10 cellular contexts compared by ENCODE assay signal in genomic region chr19:11659612-11660011, GRCh38.
DNase-seq lines count a peak whose midpoint lies in the region; ATAC-seq and TF ChIP-seq lines count a peak whose summit lies in the region.
"Had no signal": no experiment of that assay in that cellular context is flagged by ENCODE, and none has a peak within 500 bp of the region (broad histone marks: within the 10 kb centered on the region; RNA-seq: fewer than 3 reads in every experiment).

No MANE protein-coding gene starts in this region.

- no peaks in the 10 kb centered on the region for H3K36me3 ChIP-seq in GM23338 (ENCODE audit: insufficient read depth)
- 0 out of 2 replicates have a peak, but pooled peaks cover 3% of the 10 kb centered on the region for H3K36me3 ChIP-seq in RWPE2 (ENCODE audit: low read depth)
- H3K36me3 ChIP-seq: neutrophil had no signal

- no peak overlapping the region for H3K4me3 Mint-ChIP-seq in GM23338
- no peak overlapping the region for H3K4me3 Mint-ChIP-seq in activated CD8-positive, alpha-beta T cell treated with anti-CD3 and anti-CD28 coated beads, Interleukin-2, amount 10 ng/mL, durations not matched to agents 7 days and 5 days

- H3K9me3 ChIP-seq in RWPE2 (ENCODE audit: severe bottlenecking), result no peaks in the 10 kb centered on the region
- H3K9me3 ChIP-seq: neutrophil had no signal

- H3K27me3 ChIP-seq in GM23338 (ENCODE audit: insufficient read depth) (no peaks in the 10 kb centered on the region), RWPE2 (ENCODE audit: insufficient read depth, poor library complexity, severe bottlenecking) (no peaks in the 10 kb centered on the region), foreskin keratinocyte (no peaks in the 10 kb centered on the region)
- H3K27me3 ChIP-seq: neutrophil had no signal

- H3F3A ChIP-seq in GM23338 (replicated peaks; ENCODE audit: low read depth), result no peaks in the 10 kb centered on the region

- peaks cover 6% of the 10 kb centered on the region for H3K27me3 Mint-ChIP-seq in GM23338 (ENCODE audit: insufficient read depth, low read depth, poor library complexity)
- no peaks in the 10 kb centered on the region for H3K27me3 Mint-ChIP-seq in activated CD8-positive, alpha-beta T cell treated with anti-CD3 and anti-CD28 coated beads, Interleukin-2, amount 10 ng/mL, durations not matched to agents 7 days and 5 days (ENCODE audit: low read depth)

- no peaks in the 10 kb centered on the region for H3K4me1 Mint-ChIP-seq in GM23338
- H3K4me1 Mint-ChIP-seq in activated CD8-positive, alpha-beta T cell treated with anti-CD3 and anti-CD28 coated beads, Interleukin-2, amount 10 ng/mL, durations not matched to agents 7 days and 5 days (ENCODE audit: low read depth), result no peaks in the 10 kb centered on the region

- H2AFZ ChIP-seq in GM23338, result no peak overlapping the region

- POLR2A ChIA-PET in activated CD8-positive, alpha-beta T cell treated with anti-CD3 and anti-CD28 coated beads, Interleukin-2, amount 10 ng/mL, durations not matched to agents 7 days and 5 days (lab: Charles Lee), result no interaction called here

- no peaks in the 10 kb centered on the region for H4K20me1 ChIP-seq in GM23338 (replicated peaks; ENCODE audit: insufficient read depth)

- no peak overlapping the region for H3K27ac ChIP-seq in GM23338 (ENCODE audit: low read depth)
- H3K27ac ChIP-seq in RWPE2 (ENCODE audit: poor library complexity, severe bottlenecking), result no peak overlapping the region
- H3K27ac ChIP-seq in foreskin keratinocyte, result no peak overlapping the region
- H3K27ac ChIP-seq: neutrophil had no signal

- DNase-seq in AG10803 (ENCODE audit: low read depth), result peak; percentile 9
- peak; percentile 46 for DNase-seq in GM23338 (ENCODE audit: low spot score)
- DNase-seq in RWPE2 (ENCODE audit: low spot score), result no peak
- DNase-seq in foreskin keratinocyte, result no peak
- DNase-seq in superior temporal gyrus (ENCODE audit: extremely low spot score), result no peak
- no peak for DNase-seq in activated CD8-positive, alpha-beta T cell treated with anti-CD3 and anti-CD28 coated beads, Interleukin-2, amount 10 ng/mL, durations not matched to agents 7 days and 5 days
- DNase-seq in DMS79 (lab: John Stamatoyannopoulos, UW), result no peak
- DNase-seq in cortex of kidney (lab: John Stamatoyannopoulos, UW), result no peak
- DNase-seq: activated gamma-delta T cell treated with Interleukin-2 at 50 U/mL for 16 hours had no signal

- H3K27ac Mint-ChIP-seq in GM23338, result no peak overlapping the region
- no peak overlapping the region for H3K27ac Mint-ChIP-seq in activated CD8-positive, alpha-beta T cell treated with anti-CD3 and anti-CD28 coated beads, Interleukin-2, amount 10 ng/mL, durations not matched to agents 7 days and 5 days

- TF ChIP-seq CTCF in AG10803 (conservative IDR thresholded peaks at IDR 0.05; ENCODE audit: low read length), result peak; percentile 48
- TF ChIP-seq CTCF in GM23338 (conservative IDR thresholded peaks at IDR 0.05; ENCODE audit: low read depth in 2 of 2), result peak; percentile 51 to 65
- peak; percentile 61 for TF ChIP-seq CTCF in RWPE2 (IDR thresholded peaks at IDR 0.05; ENCODE audit: poor library complexity, severe bottlenecking)
- TF ChIP-seq CTCF in foreskin keratinocyte (conservative IDR thresholded peaks at IDR 0.05), result peak; percentile 55

- H3K4me1 ChIP-seq in GM23338 (ENCODE audit: insufficient read depth), result no peaks in the 10 kb centered on the region
- H3K4me1 ChIP-seq in RWPE2 (ENCODE audit: insufficient read depth, poor library complexity, severe bottlenecking), result no peaks in the 10 kb centered on the region
- H3K4me1 ChIP-seq in foreskin keratinocyte, result no peaks in the 10 kb centered on the region

- H3K4me2 ChIP-seq in GM23338, result no peak overlapping the region

- ATAC-seq in GM23338 (no peak), RWPE2 (ENCODE audit: low read depth) (no peak), foreskin keratinocyte (no peak)
- ATAC-seq in activated CD8-positive, alpha-beta T cell treated with anti-CD3 and anti-CD28 coated beads, Interleukin-2, amount 10 ng/mL, durations not matched to agents 7 days and 5 days, result no peak

- no peaks in the 10 kb centered on the region for H3K9me2 ChIP-seq in GM23338 (ENCODE audit: insufficient read depth)

- peaks cover 67% of the 10 kb centered on the region for H3K9me3 Mint-ChIP-seq in GM23338
- no peaks in the 10 kb centered on the region for H3K9me3 Mint-ChIP-seq in activated CD8-positive, alpha-beta T cell treated with anti-CD3 and anti-CD28 coated beads, Interleukin-2, amount 10 ng/mL, durations not matched to agents 7 days and 5 days (ENCODE audit: insufficient read depth)

- peaks cover 43% of the 10 kb centered on the region for H3K36me3 Mint-ChIP-seq in GM23338 (ENCODE audit: low read depth)
- peaks cover 13% of the 10 kb centered on the region for H3K36me3 Mint-ChIP-seq in activated CD8-positive, alpha-beta T cell treated with anti-CD3 and anti-CD28 coated beads, Interleukin-2, amount 10 ng/mL, durations not matched to agents 7 days and 5 days (ENCODE audit: low read depth)

- H3K4me3 ChIP-seq in AG10803 (ENCODE audit: low read length) (no peak overlapping the region), GM23338 (no peak overlapping the region), RWPE2 (ENCODE audit: severe bottlenecking) (no peak overlapping the region)

- CTCF ChIA-PET in activated CD8-positive, alpha-beta T cell treated with anti-CD3 and anti-CD28 coated beads, Interleukin-2, amount 10 ng/mL, durations not matched to agents 7 days and 5 days (lab: Charles Lee), result interaction anchor here (1.0 to 1.3 kb wide), 2 partner anchors 40 to 138 kb away, joined by 3 to 4 read pairs; partner anchors contain the start of gene ZNF491

- no peaks in the 10 kb centered on the region for H3K79me2 ChIP-seq in GM23338 (replicated peaks; ENCODE audit: insufficient read depth)

TF ChIP-seq in GM23338, 12 proteins besides CTCF, POLR2A, EP300 and RAD21 (continues in another document):
- TF ChIP-seq ETS1 (IDR thresholded peaks at IDR 0.05) (no peak), STAT1 (IDR thresholded peaks at IDR 0.05; ENCODE audit: unreplicated experiment) (no peak), POLR2AphosphoS5 (IDR thresholded peaks at IDR 0.05; ENCODE audit: low read depth) (no peak), CREB1 (CRISPR knock-in tag; IDR thresholded peaks at IDR 0.05; ENCODE audit: low read depth) (no peak), JUNB (IDR thresholded peaks at IDR 0.05; ENCODE audit: unreplicated experiment) (no peak), NANOG (IDR thresholded peaks at IDR 0.05; ENCODE audit: borderline replicate concordance) (no peak), EZH2 (IDR thresholded peaks at IDR 0.05; ENCODE audit: low read depth, unreplicated experiment) (no peak), ZNF114 (CRISPR knock-in tag; IDR thresholded peaks at IDR 0.05) (no peak), ZNF331 (CRISPR knock-in tag; IDR thresholded peaks at IDR 0.05; ENCODE audit: low read depth) (no peak), EZH2phosphoT487 (IDR thresholded peaks at IDR 0.05; ENCODE audit: unreplicated experiment) (no peak)
- TF ChIP-seq, protein P1, sequence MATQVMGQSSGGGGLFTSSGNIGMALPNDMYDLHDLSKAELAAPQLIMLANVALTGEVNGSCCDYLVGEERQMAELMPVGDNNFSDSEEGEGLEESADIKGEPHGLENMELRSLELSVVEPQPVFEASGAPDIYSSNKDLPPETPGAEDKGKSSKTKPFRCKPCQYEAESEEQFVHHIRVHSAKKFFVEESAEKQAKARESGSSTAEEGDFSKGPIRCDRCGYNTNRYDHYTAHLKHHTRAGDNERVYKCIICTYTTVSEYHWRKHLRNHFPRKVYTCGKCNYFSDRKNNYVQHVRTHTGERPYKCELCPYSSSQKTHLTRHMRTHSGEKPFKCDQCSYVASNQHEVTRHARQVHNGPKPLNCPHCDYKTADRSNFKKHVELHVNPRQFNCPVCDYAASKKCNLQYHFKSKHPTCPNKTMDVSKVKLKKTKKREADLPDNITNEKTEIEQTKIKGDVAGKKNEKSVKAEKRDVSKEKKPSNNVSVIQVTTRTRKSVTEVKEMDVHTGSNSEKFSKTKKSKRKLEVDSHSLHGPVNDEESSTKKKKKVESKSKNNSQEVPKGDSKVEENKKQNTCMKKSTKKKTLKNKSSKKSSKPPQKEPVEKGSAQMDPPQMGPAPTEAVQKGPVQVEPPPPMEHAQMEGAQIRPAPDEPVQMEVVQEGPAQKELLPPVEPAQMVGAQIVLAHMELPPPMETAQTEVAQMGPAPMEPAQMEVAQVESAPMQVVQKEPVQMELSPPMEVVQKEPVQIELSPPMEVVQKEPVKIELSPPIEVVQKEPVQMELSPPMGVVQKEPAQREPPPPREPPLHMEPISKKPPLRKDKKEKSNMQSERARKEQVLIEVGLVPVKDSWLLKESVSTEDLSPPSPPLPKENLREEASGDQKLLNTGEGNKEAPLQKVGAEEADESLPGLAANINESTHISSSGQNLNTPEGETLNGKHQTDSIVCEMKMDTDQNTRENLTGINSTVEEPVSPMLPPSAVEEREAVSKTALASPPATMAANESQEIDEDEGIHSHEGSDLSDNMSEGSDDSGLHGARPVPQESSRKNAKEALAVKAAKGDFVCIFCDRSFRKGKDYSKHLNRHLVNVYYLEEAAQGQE (IDR thresholded peaks at IDR 0.05; ENCODE audit: unreplicated experiment), result no peak

Comparison
In these comparisons a context has a peak if more than half of its experiments do, and no peak if none do; other contexts are left out.
1. DNase-seq: peak in AG10803 (single experiment) and GM23338 (single experiment); none in RWPE2 (single experiment), foreskin keratinocyte (0 of 2), superior temporal gyrus (single experiment), activated CD8-positive, alpha-beta T cell treated with anti-CD3 and anti-CD28 coated beads, Interleukin-2, amount 10 ng/mL, durations not matched to agents 7 days and 5 days (single experiment), DMS79 (single experiment) and cortex of kidney (single experiment).
2. Peak in every context shown above with its lines, with median percentiles within 50 percentile points of each other: CTCF ChIP-seq.